Comparison of ENCODE assay signal across 10 cellular contexts in the genomic region with DNA sequence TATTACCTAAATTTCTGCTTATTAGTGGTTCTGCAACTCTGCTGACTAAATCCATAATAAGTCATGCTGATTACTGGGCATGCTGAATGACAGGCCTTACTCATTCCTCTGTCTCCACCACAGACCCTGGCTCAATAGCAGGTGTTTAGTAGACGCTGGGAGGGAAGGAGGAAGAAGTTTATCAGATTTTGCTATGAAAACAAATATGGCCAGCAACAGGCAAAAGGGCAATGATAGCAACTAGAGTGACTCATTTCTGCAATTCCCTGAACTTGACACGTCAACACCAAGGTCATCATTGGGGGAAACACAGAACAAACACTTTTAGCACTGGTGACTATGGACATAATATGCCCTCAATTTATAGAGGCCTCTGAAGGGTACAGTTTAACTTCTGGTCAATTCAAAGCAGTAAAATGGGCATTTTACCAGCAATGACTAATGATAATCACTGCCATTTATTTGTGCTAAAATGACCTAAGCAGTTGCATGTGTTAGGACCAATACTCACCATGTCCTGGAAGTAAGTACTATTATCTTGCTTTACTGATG. TPM values are rescaled to one million over a fixed set of nuclear protein-coding genes. Genes with fewer than 3 reads are reported as not detected.
DNase-seq lines count a peak whose midpoint lies in the region; ATAC-seq and TF ChIP-seq lines count a peak whose summit lies in the region.
"Had no signal": no experiment of that assay in that cellular context is flagged by ENCODE, and none has a peak within 500 bp of the region (broad histone marks: within the 10 kb centered on the region; RNA-seq: fewer than 3 reads in every experiment).

No MANE protein-coding gene starts in this region.

- no peak for TF ChIP-seq CTCF in epithelial cell of esophagus (IDR thresholded peaks at IDR 0.05; ENCODE audit: insufficient read depth, low read depth, low read length, missing control alignments)
- no peak for TF ChIP-seq CTCF in spleen (IDR thresholded peaks at IDR 0.05 in 8 of 11, conservative IDR thresholded peaks at IDR 0.05 in 3 of 11)

- ATAC-seq in GM19467 (IDR thresholded peaks at IDR 0.05; ENCODE audit: unreplicated experiment) (peak; percentile 48), HG03565 (IDR thresholded peaks at IDR 0.05; ENCODE audit: unreplicated experiment) (peak; percentile 76)

- H3K4me3 ChIP-seq in epithelial cell of esophagus (ENCODE audit: low read length) (no peak overlapping the region), spleen (no peak overlapping the region)
- H3K4me3 ChIP-seq: SK-N-MC had no signal

- peak overlapping the region in 3 of 8 donors; percentile 32 to 54 (median 50) for H3K27ac ChIP-seq in spleen
- H3K27ac ChIP-seq: SK-N-MC had no signal

- no peaks in the 10 kb centered on the region for H3K27me3 ChIP-seq in spleen (replicated peaks in 1 of 7)

- peaks cover 3 to 21% (median 12%) of the 10 kb centered on the region in 6 donors for H3K4me1 ChIP-seq in spleen

- peak; percentile 79 for DNase-seq in Daoy (ENCODE audit: low read depth)
- peak; percentile 57 for DNase-seq in epithelial cell of esophagus (ENCODE audit: low read depth)
- DNase-seq in GDM1 (lab: John Stamatoyannopoulos, UW), result no peak
- no peak for DNase-seq in spleen
- no peak for DNase-seq in germinal center (ENCODE audit: low spot score)
- DNase-seq in retina, result no peak
- DNase-seq: stimulated activated CD4-positive, alpha-beta T cell treated with anti-CD3 and anti-CD28 coated beads, Interleukin-2, amount 100 ng/mL, for 24 hours had no signal

- 33 to 68% (median 40%) methylated on average over 2 of the region's 2 CpGs for WGBS in spleen, 5 donors

- no peaks in the 10 kb centered on the region for H3K36me3 ChIP-seq in spleen

- intact Hi-C loops in spleen (cut with DNase I; ENCODE audit: low total_unique reads), result no loop called here

- H3K9me3 ChIP-seq in spleen, result no peaks in the 10 kb centered on the region

- no peak for TF ChIP-seq POLR2A in spleen (IDR thresholded peaks at IDR 0.05)

RNA-seq across cellular contexts. Expression of a gene that starts 35.2 kb away (rescaled TPM):
- total RNA-seq in Daoy (2014; rRNA removed; shearing (Covaris generic)), result 0.09 and 0.34 TPM in 2 replicates
- total RNA-seq in spleen, result 1 to 10 TPM; 2.4 to 4.5 (median 3.3) TPM
- polyA plus RNA-seq in spleen, result 10 to 100 TPM in 2 of 3 donors, 1 to 10 TPM in 1; 6.3 to 12.5 (median 10.1) TPM

Comparison
In these comparisons a context has a peak if more than half of its experiments do, and no peak if none do; other contexts are left out.
1. DNase-seq: peak in Daoy (single experiment) and epithelial cell of esophagus (single experiment); none in GDM1 (single experiment), spleen (single experiment), germinal center (single experiment) and retina (single experiment).